8 cellular contexts compared by ENCODE assay signal in the genomic region with DNA sequence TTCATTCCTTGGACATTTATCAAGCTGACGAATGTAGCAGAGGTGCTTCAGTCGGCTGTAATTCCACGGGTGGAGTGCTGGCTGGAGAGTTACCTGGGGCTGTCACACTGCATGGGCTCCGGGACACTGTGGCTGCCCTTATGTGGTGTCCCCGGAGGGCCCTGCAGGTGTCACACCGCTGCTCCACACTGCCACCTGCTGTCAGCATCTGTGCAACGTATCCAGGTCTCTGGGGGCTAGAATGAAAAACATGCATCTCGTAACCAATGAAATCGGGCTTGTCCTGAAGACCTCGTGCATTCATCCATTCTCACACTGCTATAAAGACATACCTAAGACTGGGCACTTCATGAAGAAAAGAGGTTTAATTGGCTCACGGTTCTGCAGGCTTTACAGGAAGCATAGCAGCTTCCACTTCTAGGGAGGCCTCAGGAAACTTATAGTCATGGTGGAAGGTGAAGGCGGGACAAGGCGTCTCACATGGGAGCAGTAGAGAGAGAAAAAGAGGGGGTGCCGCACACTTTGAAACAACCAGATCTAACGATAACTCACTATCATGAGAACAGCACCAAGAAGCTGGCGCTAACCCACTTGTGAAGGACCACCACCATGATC. TPM values are rescaled to one million over a fixed set of nuclear protein-coding genes. Genes with fewer than 3 reads are reported as not detected.
DNase-seq lines count a peak whose midpoint lies in the region; ATAC-seq and TF ChIP-seq lines count a peak whose summit lies in the region.

No MANE protein-coding gene starts in this region.

- H3K4me1 Mint-ChIP-seq in naive B cell = peaks cover 5 to 13% (median 7%) of the 10 kb centered on the region in 3 donors
- peaks cover 15% of the 10 kb centered on the region for H3K4me1 Mint-ChIP-seq in stimulated activated memory B cell treated with anti-CD40 and anti-IgM and Interleukin-4, amounts not matched to agents 10 μg/mL and 1 μg/mL and 100 μg/mL, for 72 hours

- H3K36me3 Mint-ChIP-seq in naive B cell = no peaks in the 10 kb centered on the region
- H3K36me3 Mint-ChIP-seq in stimulated activated memory B cell treated with anti-CD40 and anti-IgM and Interleukin-4, amounts not matched to agents 10 μg/mL and 1 μg/mL and 100 μg/mL, for 72 hours = peaks cover 10% of the 10 kb centered on the region

- peak overlapping the region in 1 of 8 donors; percentile 12 for H3K4me3 Mint-ChIP-seq in naive B cell
- no peak overlapping the region for H3K4me3 Mint-ChIP-seq in stimulated activated memory B cell treated with anti-CD40 and anti-IgM and Interleukin-4, amounts not matched to agents 10 μg/mL and 1 μg/mL and 100 μg/mL, for 72 hours

- peak overlapping the region in 4 of 6 donors; percentile 49 to 75 (median 54) for H3K27ac Mint-ChIP-seq in naive B cell
- H3K27ac Mint-ChIP-seq in stimulated activated memory B cell treated with anti-CD40 and anti-IgM and Interleukin-4, amounts not matched to agents 10 μg/mL and 1 μg/mL and 100 μg/mL, for 72 hours = no peak overlapping the region

- DNase-seq in AG09319 (ENCODE audit: extremely low read depth, low read depth) (no peak), GM19240 (ENCODE audit: insufficient read length, low spot score) (peak; percentile 71), NCI-H69 (lab: John Stamatoyannopoulos, UW) (peak; percentile 78), epidermal melanocyte (ENCODE audit: insufficient read length, low spot score) (peak; percentile 66), naive B cell (peak; percentile 71), foreskin melanocyte (no peak)
- DNase-seq in activated CD8-positive, alpha-beta memory T cell treated with anti-CD3 and anti-CD28 coated beads for 48 hours (ENCODE audit: low read depth in 2 of 3, low spot score in 2 of 3) = peak; percentile 33 to 75 (median 68)

- peaks cover 0 to 11% (median 4%) of the 10 kb centered on the region in 7 donors for H3K9me3 Mint-ChIP-seq in naive B cell
- peaks cover 13% of the 10 kb centered on the region for H3K9me3 Mint-ChIP-seq in stimulated activated memory B cell treated with anti-CD40 and anti-IgM and Interleukin-4, amounts not matched to agents 10 μg/mL and 1 μg/mL and 100 μg/mL, for 72 hours

- peaks cover 15 to 47% (median 26%) of the 10 kb centered on the region in 3 donors for H3K27me3 Mint-ChIP-seq in naive B cell
- peaks cover 38% of the 10 kb centered on the region for H3K27me3 Mint-ChIP-seq in stimulated activated memory B cell treated with anti-CD40 and anti-IgM and Interleukin-4, amounts not matched to agents 10 μg/mL and 1 μg/mL and 100 μg/mL, for 72 hours

- peak; percentile 87 for TF ChIP-seq CTCF in AG09319 (IDR thresholded peaks at IDR 0.05; ENCODE audit: low read depth, low read length)

- ATAC-seq in naive B cell (ENCODE audit: low read depth in 2 of 2) = peak; percentile 65 to 85
- peak; percentile 79 for ATAC-seq in stimulated activated memory B cell treated with anti-CD40 and anti-IgM and Interleukin-4, amounts not matched to agents 10 μg/mL and 1 μg/mL and 100 μg/mL, for 72 hours

RNA-seq across cellular contexts. Expression of a gene that starts 46.7 kb away (rescaled TPM):
- 1 to 10 TPM in 2 of 6 donors, under 1 TPM in 2, not detected in 2; 0.60 to 1.5 (median 0.93) TPM for polyA plus RNA-seq in naive B cell (ENCODE audit: low read depth in 6 of 6)

RNA-seq across cellular contexts. Expression of a gene that starts 54.6 kb away (rescaled TPM):
- polyA plus RNA-seq in naive B cell (ENCODE audit: low read depth in 6 of 6) = 10 to 100 TPM in 1 of 6 donors, 1 to 10 TPM in 5; 2.9 to 20.0 (median 4.3) TPM

Comparison
In these comparisons a context has a peak if more than half of its experiments do, and no peak if none do; other contexts are left out.
1. DNase-seq: peak in GM19240 (single experiment), NCI-H69 (single experiment), activated CD8-positive, alpha-beta memory T cell treated with anti-CD3 and anti-CD28 coated beads for 48 hours (3 of 3), epidermal melanocyte (single experiment) and naive B cell (single experiment); none in AG09319 (single experiment) and foreskin melanocyte (single experiment).